ENCODE assay signal across 17 cellular contexts in the genomic region with DNA sequence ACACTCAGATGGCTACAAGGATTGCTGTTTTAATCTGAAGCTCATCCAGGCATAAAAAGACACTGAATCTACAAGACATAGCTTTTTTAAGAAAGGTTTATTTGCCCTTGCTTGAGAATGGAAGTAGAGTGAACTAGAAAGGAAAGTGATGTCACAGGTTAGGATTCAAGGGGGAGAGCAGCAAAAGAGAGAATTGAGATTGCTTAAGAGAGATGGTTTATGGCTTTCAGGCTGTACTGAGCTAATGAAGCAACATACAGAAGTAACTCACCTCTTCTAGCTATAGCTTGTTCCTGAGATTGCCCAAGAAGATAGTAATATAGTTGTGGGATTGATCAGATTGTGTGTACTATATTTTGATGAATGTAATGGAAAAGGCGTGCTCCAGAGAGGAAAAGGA. TPM values are rescaled to one million over a fixed set of nuclear protein-coding genes. Genes with fewer than 3 reads are reported as not detected.
DNase-seq lines count a peak whose midpoint lies in the region; ATAC-seq and TF ChIP-seq lines count a peak whose summit lies in the region.
"Had no signal": no experiment of that assay in that cellular context is flagged by ENCODE, and none has a peak within 500 bp of the region (broad histone marks: within the 10 kb centered on the region; RNA-seq: fewer than 3 reads in every experiment).

No MANE protein-coding gene starts in this region.

- DNase-seq in GM23248 (peak; percentile 23), NOMO-1 treated with DMSO at 0.1 percent for 48 hours (lab: John Stamatoyannopoulos, UW; ENCODE audit: unreplicated experiment) (peak; percentile 61), epithelial cell of esophagus (ENCODE audit: low read depth) (peak; percentile 43), kidney glomerular epithelial cell (lab: John Stamatoyannopoulos, UW) (peak; percentile 7), nucleus accumbens (lab: John Stamatoyannopoulos, UW) (no peak), heart right ventricle (no peak)
- DNase-seq: DND-41, GDM1, KG1, NCI-H1092 treated with DMSO at 0.1 percent for 48 hours, NCI-H2081 treated with DMSO at 0.1 percent for 48 hours, NCI-H524 treated with DMSO at 0.1 percent for 48 hours, SHP77 had no signal

- H3F3A ChIP-seq in GM23248 (ENCODE audit: insufficient read depth) = no peaks in the 10 kb centered on the region

- no peaks in the 10 kb centered on the region for H4K20me1 ChIP-seq in GM23248 (ENCODE audit: insufficient read depth)

- no peaks in the 10 kb centered on the region for H3K9me2 ChIP-seq in GM23248 (ENCODE audit: insufficient read depth)

- WGBS in GM23248 (ENCODE audit: low coverage in 1 of 2, low lambda C conversion rate in 2 of 2, missing lambda C conversion rate in 2 of 2), 2 experiments = 32 to 41% methylated on average over 1 of the region's 1 CpG
- 90 to 95% methylated on average over 1 of the region's 1 CpG for WGBS in heart right ventricle, 2 donors

- no peak overlapping the region for H3K27ac ChIP-seq in GM23248
- H3K27ac ChIP-seq in heart right ventricle = no peak overlapping the region
- H3K27ac ChIP-seq: C4-2B had no signal

- H3K36me3 ChIP-seq in GM23248 (ENCODE audit: low read depth) (no peaks in the 10 kb centered on the region), heart right ventricle (no peaks in the 10 kb centered on the region)

- no peaks in the 10 kb centered on the region for H3K4me1 ChIP-seq in GM23248 (ENCODE audit: insufficient read depth)
- no peaks in the 10 kb centered on the region for H3K4me1 ChIP-seq in heart right ventricle

- ATAC-seq in HG02678 (IDR thresholded peaks at IDR 0.05; ENCODE audit: unreplicated experiment) (no peak), heart right ventricle (no peak)
- ATAC-seq: GM23338, HCT116 had no signal

- H2AFZ ChIP-seq in GM23248 = no peak overlapping the region
- H2AFZ ChIP-seq: GM23338 had no signal

- H3K27me3 ChIP-seq in GM23248 (replicated peaks; ENCODE audit: insufficient read depth) = peaks cover 9% of the 10 kb centered on the region
- peaks cover 0 to 5% (median 0%) of the 10 kb centered on the region in 7 donors for H3K27me3 ChIP-seq in heart right ventricle

- TF ChIP-seq CTCF in epithelial cell of esophagus (IDR thresholded peaks at IDR 0.05; ENCODE audit: insufficient read depth, low read depth, low read length, missing control alignments) = no peak
- TF ChIP-seq CTCF in heart right ventricle (IDR thresholded peaks at IDR 0.05) = no peak

- no peak overlapping the region for H3K4me3 ChIP-seq in GM23248
- no peak overlapping the region for H3K4me3 ChIP-seq in epithelial cell of esophagus (ENCODE audit: low read length)
- H3K4me3 ChIP-seq in heart right ventricle = no peak overlapping the region
- H3K4me3 ChIP-seq: GM23338 had no signal

- in situ Hi-C loops in GM23248 (cut with MboI) = no loop called here

- H3K9ac ChIP-seq in GM23248 = no peak overlapping the region

- intact Hi-C loops in heart right ventricle (cut with DNase I) = no loop called here

- H3K9me3 ChIP-seq in GM23248 (ENCODE audit: low read depth) (no peaks in the 10 kb centered on the region), heart right ventricle (peaks cover 0 to 12% (median 3%) of the 10 kb centered on the region in 11 donors)

- H3K4me2 ChIP-seq in GM23248 (ENCODE audit: unreplicated experiment) = no peak overlapping the region
- H3K4me2 ChIP-seq: GM23338 had no signal

- no peaks in the 10 kb centered on the region for H3K79me2 ChIP-seq in GM23248 (ENCODE audit: insufficient read depth)

RNA-seq across cellular contexts. Expression of a gene that starts 26.1 kb away (rescaled TPM):
- 17.5 and 24.0 TPM in 2 replicates for total RNA-seq in GM23248 (2014; rRNA removed; shearing (Covaris generic))
- polyA plus RNA-seq in GM23248 (2016; fragmentation: Nextera tagmentation; extraction: Ambion mirVana) (32.0 and 33.1 TPM in 2 replicates), heart right ventricle (1 to 10 TPM; 2.7 to 5.6 TPM)
- 10 to 100 TPM in 9 of 10 donors, 1 to 10 TPM in 1; 9.2 to 14.4 (median 11.4) TPM for total RNA-seq in heart right ventricle

Comparison
In these comparisons a context has a peak if more than half of its experiments do, and no peak if none do; other contexts are left out.
1. DNase-seq: peak in GM23248 (single experiment), NOMO-1 treated with DMSO at 0.1 percent for 48 hours (single experiment), epithelial cell of esophagus (single experiment) and kidney glomerular epithelial cell (single experiment); none in nucleus accumbens (0 of 56) and heart right ventricle (0 of 2).